In genomic region chr14:20454645-20455354, GRCh38 we compare ENCODE assay signal across 8 cellular contexts. TPM values are rescaled to one million over a fixed set of nuclear protein-coding genes. Genes with fewer than 3 reads are reported as not detected.
A peak's percentile ranks its signal among the peaks of the same experiment; 100 is the strongest.
DNase-seq lines count a peak whose midpoint lies in the region; ATAC-seq, FAIRE-seq and TF ChIP-seq lines count a peak whose summit lies in the region.

Gene APEX1 (plus strand): TSS chr14:20455226. CDS start chr14:20455646, 420 bp downstream.
Gene OSGEP (minus strand): TSS chr14:20454812. CDS start chr14:20454683, 129 bp downstream.

- no peaks in the 10 kb centered on the region for H3K9me1 ChIP-seq in endothelial cell of umbilical vein (replicated peaks; ENCODE audit: control insufficient read depth, extremely low read depth, insufficient read depth, low read length)

- ATAC-seq in GM21515 (IDR thresholded peaks at IDR 0.05; ENCODE audit: unreplicated experiment): peak; percentile 81

- H3K9me3 ChIP-seq in OCI-LY3 (ENCODE audit: insufficient read depth, low read length) (no peaks in the 10 kb centered on the region), endothelial cell of umbilical vein (replicated peaks; ENCODE audit: control insufficient read depth, insufficient read depth, low read length) (no peaks in the 10 kb centered on the region)

- H3K36me3 ChIP-seq in OCI-LY3 (replicated peaks; ENCODE audit: low read depth, low read length) (peaks cover 60% of the 10 kb centered on the region), endothelial cell of umbilical vein (ENCODE audit: control insufficient read depth in 2 of 2, extremely low read depth in 1 of 2, insufficient read depth in 2 of 2, low read length in 2 of 2) (peaks cover 19 to 26% of the 10 kb centered on the region in 2 experiments)

- TF ChIP-seq CTCF in OCI-LY3 (IDR thresholded peaks at IDR 0.05; ENCODE audit: low read depth, low read length) (no peak), endothelial cell of umbilical vein (IDR thresholded peaks at IDR 0.05; ENCODE audit: extremely low read depth in 1 of 2, insufficient read depth in 1 of 2, low read depth in 1 of 2, low read length in 2 of 2) (no peak)

- CTCF ChIA-PET in endothelial cell of umbilical vein (lab: Charles Lee): interaction anchor here (0.6 to 4.6 kb wide), 9 partner anchors 22 to 172 kb away, joined by 3 to 70 read pairs (median 5); partner anchors contain the start of genes PARP2 and TEP1

- FAIRE-seq in endothelial cell of umbilical vein (lab: Jason Lieb, UNC): peak; percentile 100

- H3K4me2 ChIP-seq in OCI-LY3 (ENCODE audit: low read length) (peak within 1 kb of the TSS; percentile 95), endothelial cell of umbilical vein (ENCODE audit: insufficient read depth, low read length) (peak within 1 kb of the TSS; percentile 97)

- H3K4me1 ChIP-seq in OCI-LY3 (ENCODE audit: low read length): peaks cover 31% of the 10 kb centered on the region
- peaks cover 16% of the 10 kb centered on the region for H3K4me1 ChIP-seq in endothelial cell of umbilical vein (ENCODE audit: control insufficient read depth, extremely low read depth, insufficient read depth, low read length)

- peak; percentile 78 for TF ChIP-seq POLR2A in endothelial cell of umbilical vein (IDR thresholded peaks at IDR 0.05; ENCODE audit: low read depth, low read length)

- peak within 1 kb of the TSS; percentile 90 for H2AFZ ChIP-seq in OCI-LY3 (ENCODE audit: low read depth, low read length)
- peak within 1 kb of the TSS; percentile 88 for H2AFZ ChIP-seq in endothelial cell of umbilical vein (ENCODE audit: low read depth, low read length)

- BruUV-seq in endothelial cell of umbilical vein (replicated peaks; lab: Mats Ljungman, UMichigan): no TSS peak

- H3K27ac ChIP-seq in OCI-LY3 (ENCODE audit: low read length) (peak within 1 kb of the TSS; percentile 88), endothelial cell of umbilical vein (ENCODE audit: insufficient read depth, low read depth, low read length) (peak within 1 kb of the TSS; percentile 96)

- H3K9ac ChIP-seq in OCI-LY3 (ENCODE audit: low read length) (peak within 1 kb of the TSS; percentile 94), endothelial cell of umbilical vein (replicated peaks; ENCODE audit: extremely low read depth, insufficient read depth, low read length) (peak within 1 kb of the TSS; percentile 98)

- H3K27me3 ChIP-seq in OCI-LY3 (ENCODE audit: low read depth, low read length) (no peaks in the 10 kb centered on the region), endothelial cell of umbilical vein (ENCODE audit: control insufficient read depth in 2 of 2, insufficient read depth in 2 of 2, low read length in 2 of 2) (no peaks in the 10 kb centered on the region)

- peak within 1 kb of the TSS; percentile 93 for H3K4me3 ChIP-seq in OCI-LY3 (ENCODE audit: low read length)
- peak within 1 kb of the TSS; percentile 85 to 99 (median 90) for H3K4me3 ChIP-seq in endothelial cell of umbilical vein (replicated peaks in 1 of 3; ENCODE audit: insufficient read depth in 1 of 3, low read depth in 1 of 3, low read length in 3 of 3)

- dilution Hi-C loops in endothelial cell of umbilical vein (cut with MboI; ENCODE audit: extremely low pct_ligation_motif_present, low sequenced_read_pairs): no loop called here

- DNase-seq in D341Med (ENCODE audit: low spot score) (peak; percentile 94), HuH-7 (ENCODE audit: low spot score) (peak; percentile 98), activated T-cell treated with anti-CD3 and anti-CD28 coated beads for 1 hour (ENCODE audit: low read depth) (peak; percentile 94), endothelial cell of umbilical vein (ENCODE audit: low read depth, low spot score) (peak; percentile 99), midbrain (lab: John Stamatoyannopoulos, UW) (peak; percentile 99)
- DNase-seq in stimulated activated CD8-positive, alpha-beta memory T cell treated with anti-CD3 and anti-CD28 coated beads, Interleukin-2, amount 100 ng/mL, for 1 hour (ENCODE audit: low read depth in 2 of 2): peak; percentile 92 to 95

- POLR2A ChIA-PET in endothelial cell of umbilical vein (lab: Charles Lee): interaction anchor here (0.7 to 3.0 kb wide), 11 partner anchors 9 to 229 kb away, joined by 3 to 37 read pairs (median 4); partner anchors contain the start of genes PARP2, PNP and TEP1

- intact Hi-C loops in endothelial cell of umbilical vein (cut with micrococcal nuclease): loop anchor here (1.0 to 2.0 kb wide), 8 partner anchors 15 to 155 kb away; partner anchors contain the start of genes CCNB1IP1, PNP and TEP1

- no peaks in the 10 kb centered on the region for H4K20me1 ChIP-seq in OCI-LY3 (ENCODE audit: insufficient read depth, low read length)
- H4K20me1 ChIP-seq in endothelial cell of umbilical vein (replicated peaks; ENCODE audit: control insufficient read depth, extremely low read depth, insufficient read depth, low read length): no peaks in the 10 kb centered on the region

- H3K79me2 ChIP-seq in OCI-LY3 (ENCODE audit: low read length) (peaks cover 71% of the 10 kb centered on the region), endothelial cell of umbilical vein (ENCODE audit: control insufficient read depth, insufficient read depth, low read length) (peaks cover 34% of the 10 kb centered on the region)

TF ChIP-seq in endothelial cell of umbilical vein, 7 proteins besides CTCF, POLR2A, EP300 and RAD21:
- TF ChIP-seq EZH2 (IDR thresholded peaks at IDR 0.05; ENCODE audit: borderline replicate concordance, low read depth, low read length, severe bottlenecking): no peak
- TF ChIP-seq FOS (IDR thresholded peaks at IDR 0.05; ENCODE audit: borderline replicate concordance, insufficient read depth, low read length): no peak
- TF ChIP-seq MYC (IDR thresholded peaks at IDR 0.05; ENCODE audit: low read depth, low read length): peak; percentile 97
- no peak for TF ChIP-seq GATA2 (IDR thresholded peaks at IDR 0.05; ENCODE audit: insufficient read depth, insufficient read length, low read depth, low read length)
- no peak for TF ChIP-seq JUN (IDR thresholded peaks at IDR 0.05; ENCODE audit: borderline replicate concordance, insufficient read depth, insufficient read length, low read depth)
- TF ChIP-seq POLR2AphosphoS5 (IDR thresholded peaks at IDR 0.05; ENCODE audit: insufficient read depth, low read depth, low read length): peak; percentile 62
- peak; percentile 100 for TF ChIP-seq MAX (IDR thresholded peaks at IDR 0.05; ENCODE audit: insufficient read depth, insufficient read length)

RNA-seq across cellular contexts. Expression of gene APEX1, which starts in this region (rescaled TPM):
- total RNA-seq in endothelial cell of umbilical vein: 227 and 231 TPM in 2 replicates
- 304 and 387 TPM in 2 replicates for polyA plus RNA-seq in endothelial cell of umbilical vein
- polyA plus RNA-seq in endothelial cell of umbilical vein (2011; cell fraction: cytosol; rRNA removed): 305 and 349 TPM in 2 replicates
- 233 and 254 TPM in 2 replicates for polyA plus RNA-seq in endothelial cell of umbilical vein (2011; cell fraction: nucleus; rRNA removed)
- 177 and 248 TPM in 2 replicates for polyA plus RNA-seq in endothelial cell of umbilical vein (2012)
- 232 and 271 TPM in 2 replicates for polyA minus RNA-seq in endothelial cell of umbilical vein
- polyA minus RNA-seq in endothelial cell of umbilical vein (2011; cell fraction: cytosol; rRNA and poly(A)+ RNA removed): 103 TPM
- 39.2 and 46.9 TPM in 2 replicates for polyA minus RNA-seq in endothelial cell of umbilical vein (2011; cell fraction: nucleus; rRNA and poly(A)+ RNA removed)

RNA-seq across cellular contexts. Expression of gene OSGEP, which starts in this region (rescaled TPM):
- 39.1 and 41.8 TPM in 2 replicates for total RNA-seq in endothelial cell of umbilical vein
- polyA plus RNA-seq in endothelial cell of umbilical vein: 84.5 and 100 TPM in 2 replicates
- 35.7 and 37.7 TPM in 2 replicates for polyA plus RNA-seq in endothelial cell of umbilical vein (2011; cell fraction: cytosol; rRNA removed)
- polyA plus RNA-seq in endothelial cell of umbilical vein (2011; cell fraction: nucleus; rRNA removed): 183 and 209 TPM in 2 replicates
- 23.6 and 23.8 TPM in 2 replicates for polyA plus RNA-seq in endothelial cell of umbilical vein (2012)
- 58.4 and 63.1 TPM in 2 replicates for polyA minus RNA-seq in endothelial cell of umbilical vein
- polyA minus RNA-seq in endothelial cell of umbilical vein (2011; cell fraction: cytosol; rRNA and poly(A)+ RNA removed): 24.2 TPM
- polyA minus RNA-seq in endothelial cell of umbilical vein (2011; cell fraction: nucleus; rRNA and poly(A)+ RNA removed): 63.4 and 65.6 TPM in 2 replicates

Comparison
In these comparisons a context has a peak if more than half of its experiments do, and no peak if none do; other contexts are left out.
1. Peak in every context shown above with its lines: DNase-seq, ATAC-seq, H3K4me3 ChIP-seq and H3K27ac ChIP-seq.